Comparison of ENCODE assay signal across 1 cellular context in genomic region chr2:145994910-145995309, GRCh38.
TF ChIP-seq lines count a peak whose summit lies in the region.

No MANE protein-coding gene starts in this region.

TF ChIP-seq in HepG2, 621 proteins besides CTCF, POLR2A, EP300 and RAD21 (continued from another document):
- TF ChIP-seq ZNF609 (CRISPR knock-in tag; IDR thresholded peaks at IDR 0.05; ENCODE audit: borderline replicate concordance) (no peak), TP53 (CRISPR knock-in tag; conservative IDR thresholded peaks at IDR 0.05) (no peak), ZNF160 (CRISPR knock-in tag; IDR thresholded peaks at IDR 0.05) (peak; percentile 93; the same call in 1 of the 2 replicates), ZMAT3 (CRISPR knock-in tag; conservative IDR thresholded peaks at IDR 0.05) (no peak), ZNF234 (CRISPR knock-in tag; conservative IDR thresholded peaks at IDR 0.05) (no peak)
